ENCODE assay signal across 8 cellular contexts in the genomic region with DNA sequence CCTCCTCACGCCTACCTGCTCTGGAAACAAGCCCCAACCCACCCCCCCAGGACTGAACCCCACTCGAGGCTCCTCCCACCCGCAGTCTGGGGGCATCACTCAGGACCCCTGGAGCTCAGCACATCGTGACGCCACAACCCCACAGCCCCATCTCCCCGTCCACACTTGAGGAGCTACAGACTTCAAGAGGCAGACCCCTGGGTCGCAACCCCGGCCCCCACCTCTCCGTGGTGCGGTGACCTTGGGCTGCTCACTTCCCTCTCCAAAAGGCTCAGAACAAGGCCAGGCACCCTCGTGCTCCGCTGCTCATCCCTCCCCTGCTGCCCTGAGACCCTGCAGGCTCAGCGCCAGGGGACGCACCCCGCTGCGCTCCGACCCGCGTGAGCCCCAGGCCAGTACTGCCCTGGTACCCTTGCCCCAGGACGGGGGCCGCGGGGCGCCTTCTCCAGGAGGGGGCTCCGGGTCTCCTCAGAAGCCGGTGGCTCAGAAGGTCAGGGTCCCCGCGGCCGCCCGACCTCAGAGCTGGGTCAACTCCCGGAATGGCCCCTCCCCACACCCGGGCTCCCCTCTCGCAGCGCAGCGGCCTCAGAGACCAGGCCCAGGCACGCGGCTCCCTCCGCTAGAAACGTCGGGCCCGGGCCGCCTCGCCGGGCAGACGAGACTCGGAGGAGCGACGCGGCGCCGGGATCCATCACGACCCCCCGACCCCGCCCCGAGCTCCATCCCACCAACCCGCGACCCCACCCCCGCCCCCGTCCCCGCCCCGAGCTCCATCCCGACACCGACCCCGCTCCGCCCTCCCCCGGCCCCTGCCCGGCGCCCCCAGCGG. TPM values are rescaled to one million over a fixed set of nuclear protein-coding genes. Genes with fewer than 3 reads are reported as not detected.
DNase-seq lines count a peak whose midpoint lies in the region; ATAC-seq, FAIRE-seq and TF ChIP-seq lines count a peak whose summit lies in the region.

No MANE protein-coding gene starts in this region.

- H3F3A ChIP-seq in MM.1S (ENCODE audit: insufficient read depth, low read length): no peaks in the 10 kb centered on the region

- RAD21 ChIA-PET in HCT116 (lab: Charles Lee; ENCODE audit: low non-redundant PET in 1 of 2, low total read pairs in 2 of 2, uncharacterized antibody in 2 of 2, unreplicated experiment in 2 of 2): no interaction called here

- no peak for FAIRE-seq in small intestine (lab: Jason Lieb, UNC)

- no peaks in the 10 kb centered on the region for H3K9me3 ChIP-seq in HCT116 (ENCODE audit: control insufficient read depth in 1 of 2, insufficient read depth in 1 of 2, low read depth in 1 of 2, low read length in 2 of 2)
- no peaks in the 10 kb centered on the region for H3K9me3 ChIP-seq in MM.1S (replicated peaks; ENCODE audit: insufficient read depth, low read length)
- H3K9me3 ChIP-seq in iPS-15b (ENCODE audit: control insufficient read depth, insufficient read depth, low read length): no peaks in the 10 kb centered on the region
- no peaks in the 10 kb centered on the region for H3K9me3 ChIP-seq in small intestine (ENCODE audit: control insufficient read depth, low read depth)

- H3K79me2 ChIP-seq in HCT116 (ENCODE audit: insufficient read depth, low read length) (peaks cover 85% of the 10 kb centered on the region), MM.1S (ENCODE audit: low read length) (peaks cover 65% of the 10 kb centered on the region)

- H3K36me3 Mint-ChIP-seq in activated naive CD8-positive, alpha-beta T cell treated with anti-CD3 and anti-CD28 coated beads, Interleukin-2, amount 50 U/mL, for 24 hours (ENCODE audit: low read depth): peaks cover 6% of the 10 kb centered on the region

- no peaks in the 10 kb centered on the region for H3K9me2 ChIP-seq in HCT116 (ENCODE audit: insufficient read depth)
- no peaks in the 10 kb centered on the region for H3K9me2 ChIP-seq in MM.1S (replicated peaks; ENCODE audit: insufficient read depth, low read length)

- CTCF ChIA-PET in HCT116 (lab: Charles Lee): interaction anchor here (0.6 to 1.5 kb wide), 2 partner anchors 19 to 110 kb away, joined by 3 to 4 read pairs; no protein-coding TSS in a partner anchor

- TF ChIP-seq POLR2A in HCT116 (IDR thresholded peaks at IDR 0.05; ENCODE audit: borderline replicate concordance, extremely low read depth, insufficient read depth, insufficient read length): no peak

- H3K27me3 ChIP-seq in HCT116 (ENCODE audit: insufficient read depth, low read length) (no peaks in the 10 kb centered on the region), MM.1S (replicated peaks; ENCODE audit: insufficient read depth, low read length) (no peaks in the 10 kb centered on the region), iPS-15b (ENCODE audit: control insufficient read depth, insufficient read depth, low read length) (no peaks in the 10 kb centered on the region), small intestine (ENCODE audit: control insufficient read depth in 2 of 2, insufficient read depth in 2 of 2, low read length in 2 of 2) (no peaks in the 10 kb centered on the region)

- peak overlapping the region; percentile 87 for H3K4me3 Mint-ChIP-seq in activated naive CD8-positive, alpha-beta T cell treated with anti-CD3 and anti-CD28 coated beads, Interleukin-2, amount 50 U/mL, for 24 hours

- TSS peak; percentile 46 for BruUV-seq in HCT116 (replicated peaks; lab: Mats Ljungman, UMichigan)

- no peaks in the 10 kb centered on the region for H3K27me3 Mint-ChIP-seq in activated naive CD8-positive, alpha-beta T cell treated with anti-CD3 and anti-CD28 coated beads, Interleukin-2, amount 50 U/mL, for 24 hours

- POLR2A ChIA-PET in HCT116 (lab: Charles Lee): no interaction called here

- ATAC-seq in activated CD4-positive, CD25-positive, alpha-beta regulatory T cell treated with anti-CD3 and anti-CD28 coated beads, Interleukin-2, amount 50 U/mL, for 24 hours: peak; percentile 41 to 55
- peak; percentile 59 for ATAC-seq in HCT116
- ATAC-seq in activated naive CD8-positive, alpha-beta T cell treated with anti-CD3 and anti-CD28 coated beads, Interleukin-2, amount 50 U/mL, for 24 hours: peak; percentile 24

- no peak for TF ChIP-seq CTCF in HCT116 (IDR thresholded peaks at IDR 0.05 in 2 of 3, conservative IDR thresholded peaks at IDR 0.05 in 1 of 3; ENCODE audit: borderline replicate concordance in 1 of 3, insufficient read depth in 1 of 3, low read depth in 2 of 3, low read length in 2 of 3)
- peak; percentile 21 for TF ChIP-seq CTCF in MM.1S (IDR thresholded peaks at IDR 0.05; ENCODE audit: low read length)

- intact Hi-C loops in HCT116 (cut with micrococcal nuclease): no loop called here

- H3K9me3 Mint-ChIP-seq in activated naive CD8-positive, alpha-beta T cell treated with anti-CD3 and anti-CD28 coated beads, Interleukin-2, amount 50 U/mL, for 24 hours: no peaks in the 10 kb centered on the region

- H3K9ac ChIP-seq in HCT116 (ENCODE audit: low read length) (peak overlapping the region; percentile 99), MM.1S (ENCODE audit: low read length) (peak overlapping the region; percentile 90), iPS-15b (ENCODE audit: low read depth, low read length) (peak overlapping the region; percentile 65)

- H3K36me3 ChIP-seq in HCT116 (ENCODE audit: control insufficient read depth in 1 of 2, insufficient read depth in 2 of 2, low read length in 2 of 2) (peaks cover 7 to 22% of the 10 kb centered on the region in 2 experiments; a peak in 3 of 4 replicates), MM.1S (replicated peaks; ENCODE audit: insufficient read depth, low read length) (peaks cover 4% of the 10 kb centered on the region), iPS-15b (ENCODE audit: control insufficient read depth, insufficient read depth, low read length) (peaks cover 22% of the 10 kb centered on the region), small intestine (ENCODE audit: control insufficient read depth in 2 of 2, insufficient read depth in 2 of 2, low read length in 2 of 2) (peaks cover 0 to 8% of the 10 kb centered on the region in 2 donors)

- WGBS in small intestine, 3 donors: 0 to 1% (median 1%) methylated on average over 47 to 68 of the region's 68 CpGs

- no peak for TF ChIP-seq RAD21 in HCT116 (IDR thresholded peaks at IDR 0.05; ENCODE audit: low read depth)

- peaks cover 15 to 32% of the 10 kb centered on the region in 2 experiments for H3K4me1 ChIP-seq in HCT116 (ENCODE audit: control insufficient read depth in 1 of 2, insufficient read depth in 2 of 2, low read length in 2 of 2)
- H3K4me1 ChIP-seq in MM.1S (ENCODE audit: low read length): peaks cover 3% of the 10 kb centered on the region; the same call in 1 of the 2 replicates
- no peaks in the 10 kb centered on the region for H3K4me1 ChIP-seq in iPS-15b (ENCODE audit: control insufficient read depth, insufficient read depth, low read length)
- H3K4me1 ChIP-seq in small intestine (ENCODE audit: control insufficient read depth in 2 of 2, insufficient read depth in 1 of 2, low read depth in 1 of 2, low read length in 1 of 2): peaks cover 2 to 6% of the 10 kb centered on the region in 2 donors

- H3K4me1 Mint-ChIP-seq in activated naive CD8-positive, alpha-beta T cell treated with anti-CD3 and anti-CD28 coated beads, Interleukin-2, amount 50 U/mL, for 24 hours: peaks cover 16% of the 10 kb centered on the region

- H4K20me1 ChIP-seq in HCT116 (ENCODE audit: insufficient read depth): no peaks in the 10 kb centered on the region
- no peaks in the 10 kb centered on the region; the same call in 1 of the 2 replicates for H4K20me1 ChIP-seq in MM.1S (ENCODE audit: insufficient read depth, low read length)

- H3K27ac ChIP-seq in HCT116 (ENCODE audit: low read depth, low read length) (peak overlapping the region; percentile 95), MM.1S (ENCODE audit: low read length) (peak overlapping the region; percentile 0; the same call in 1 of the 2 replicates), small intestine (ENCODE audit: low read depth in 1 of 2, low read length in 1 of 2) (peak overlapping the region; percentile 70 to 87)

- no peak for DNase-seq in activated CD4-positive, CD25-positive, alpha-beta regulatory T cell (lab: John Stamatoyannopoulos, UW)
- DNase-seq in HCT116 (ENCODE audit: low read depth, low spot score) (no peak), MM.1S (peak; percentile 41), small intestine (peak; percentile 22), NCI-H2029 treated with DMSO at 0.1 percent for 48 hours (lab: John Stamatoyannopoulos, UW) (no peak)
- peak; percentile 25 for DNase-seq in activated naive CD8-positive, alpha-beta T cell treated with anti-CD3 and anti-CD28 coated beads, Interleukin-2, amount 50 U/mL, for 24 hours

- H3K4me3 ChIP-seq in HCT116 (replicated peaks in 1 of 2; ENCODE audit: low read depth in 1 of 2, low read length in 2 of 2) (peak overlapping the region; percentile 89 to 90), MM.1S (ENCODE audit: low read length) (peak overlapping the region; percentile 92), iPS-15b (ENCODE audit: low read depth, low read length) (peak overlapping the region; percentile 86), small intestine (ENCODE audit: low read depth in 1 of 2, low read length in 2 of 2) (peak overlapping the region; percentile 61 to 92)

- H3K4me2 ChIP-seq in HCT116 (ENCODE audit: low read length) (peak overlapping the region; percentile 93), MM.1S (ENCODE audit: low read depth, low read length) (peak overlapping the region; percentile 87)

- H2AFZ ChIP-seq in HCT116 (ENCODE audit: low read depth, low read length, poor library complexity, severe bottlenecking): no peak overlapping the region
- no peak overlapping the region for H2AFZ ChIP-seq in MM.1S (ENCODE audit: low read length)

- H3K27ac Mint-ChIP-seq in activated naive CD8-positive, alpha-beta T cell treated with anti-CD3 and anti-CD28 coated beads, Interleukin-2, amount 50 U/mL, for 24 hours: peak overlapping the region; percentile 86

TF ChIP-seq in HCT116, 20 proteins besides CTCF, POLR2A, EP300 and RAD21:
- TF ChIP-seq YY1 (IDR thresholded peaks at IDR 0.05; ENCODE audit: extremely low read depth, insufficient replicate concordance, low read depth, low read length): no peak
- no peak for TF ChIP-seq EZH2phosphoT487 (IDR thresholded peaks at IDR 0.05; ENCODE audit: borderline replicate concordance)
- no peak for TF ChIP-seq CBX3 (IDR thresholded peaks at IDR 0.05; ENCODE audit: low read depth)

RNA-seq across cellular contexts. Expression of gene GATD1, which starts 0.6 kb away (rescaled TPM):
- total RNA-seq in HCT116 (2021; ENCODE audit: unreplicated experiment): 88.7 TPM
- 31.8 and 45.0 TPM in 2 replicates for polyA plus RNA-seq in HCT116 (2012)
- polyA plus RNA-seq in small intestine: 10 to 100 TPM; 12.2 to 46.0 (median 13.6) TPM

RNA-seq across cellular contexts. Expression of gene CEND1, which starts 13.2 kb away (rescaled TPM):
- 0.27 TPM for total RNA-seq in HCT116 (2021; ENCODE audit: unreplicated experiment)
- polyA plus RNA-seq in HCT116 (2012): 0.08 and 0.10 TPM in 2 replicates
- 1 to 10 TPM in 1 of 3 donors, not detected in 2; 3.3 TPM for polyA plus RNA-seq in small intestine

RNA-seq across cellular contexts. Expression of gene SLC25A22, which starts 21.4 kb away (rescaled TPM):
- total RNA-seq in HCT116 (2021; ENCODE audit: unreplicated experiment): 62.0 TPM
- 39.4 and 52.2 TPM in 2 replicates for polyA plus RNA-seq in HCT116 (2012)
- polyA plus RNA-seq in small intestine: 10 to 100 TPM; 10.5 to 21.9 (median 10.5) TPM

RNA-seq across cellular contexts. Expression of gene PIDD1, which starts 28.4 kb away (rescaled TPM):
- total RNA-seq in HCT116 (2021; ENCODE audit: unreplicated experiment): 41.5 TPM
- polyA plus RNA-seq in HCT116 (2012): 28.2 and 28.3 TPM in 2 replicates
- 10 to 100 TPM; 20.7 to 47.0 (median 36.5) TPM for polyA plus RNA-seq in small intestine

RNA-seq across cellular contexts. Expression of gene TALDO1, which starts 29.4 kb away (rescaled TPM):
- 242 TPM for total RNA-seq in HCT116 (2021; ENCODE audit: unreplicated experiment)
- 186 and 202 TPM in 2 replicates for polyA plus RNA-seq in HCT116 (2012)
- polyA plus RNA-seq in small intestine: 100 to 1,000 TPM; 163 to 188 (median 184) TPM

Comparison
In these comparisons a context has a peak if more than half of its experiments do, and no peak if none do; other contexts are left out.
1. DNase-seq: peak in MM.1S (single experiment), activated naive CD8-positive, alpha-beta T cell treated with anti-CD3 and anti-CD28 coated beads, Interleukin-2, amount 50 U/mL, for 24 hours (single experiment) and small intestine (single experiment); none in activated CD4-positive, CD25-positive, alpha-beta regulatory T cell (0 of 4), HCT116 (single experiment) and NCI-H2029 treated with DMSO at 0.1 percent for 48 hours (single experiment).
2. H3K27ac ChIP-seq: peak in every context shown above with its lines; median percentile 95 in HCT116; 78 in small intestine; 0 in MM.1S.
3. Peak in every context shown above with its lines, with median percentiles within 50 percentile points of each other: ATAC-seq, H3K4me3 ChIP-seq and H3K9ac ChIP-seq.